In genomic region chr20:47396762-47397476, GRCh38 we compare ENCODE assay signal across 20 cellular contexts. TPM values are rescaled to one million over a fixed set of nuclear protein-coding genes. Genes with fewer than 3 reads are reported as not detected.
DNase-seq lines count a peak whose midpoint lies in the region; ATAC-seq and TF ChIP-seq lines count a peak whose summit lies in the region.
"Had no signal": no experiment of that assay in that cellular context is flagged by ENCODE, and none has a peak within 500 bp of the region (broad histone marks: within the 10 kb centered on the region; RNA-seq: fewer than 3 reads in every experiment).

No MANE protein-coding gene starts in this region.

- peak overlapping the region; percentile 51 for H3K27ac Mint-ChIP-seq in nephron progenitor cell
- H3K27ac Mint-ChIP-seq: T-cell, type B pancreatic cell had no signal

- H3K4me3 ChIP-seq in MG63: no peak overlapping the region
- no peak overlapping the region for H3K4me3 ChIP-seq in body of pancreas
- no peak overlapping the region for H3K4me3 ChIP-seq in aorta (ENCODE audit: low read length in 2 of 2)
- H3K4me3 ChIP-seq: left lung, stomach had no signal

- H3K27me3 ChIP-seq in MG63 (no peaks in the 10 kb centered on the region), body of pancreas (no peaks in the 10 kb centered on the region), aorta (ENCODE audit: control insufficient read depth in 1 of 2, insufficient read depth in 2 of 2, low read length in 1 of 2) (no peaks in the 10 kb centered on the region)
- H3K27me3 ChIP-seq: left lung, stomach had no signal

- no peaks in the 10 kb centered on the region for H3K36me3 Mint-ChIP-seq in nephron progenitor cell (ENCODE audit: low read depth)
- H3K36me3 Mint-ChIP-seq: T-cell, type B pancreatic cell had no signal

- H3K4me1 ChIP-seq in body of pancreas (peaks cover 52% of the 10 kb centered on the region), aorta (ENCODE audit: control insufficient read depth in 1 of 2, insufficient read depth in 2 of 2, low read length in 2 of 2) (peaks cover 0 to 4% of the 10 kb centered on the region in 2 donors)

- WGBS in body of pancreas, 2 donors: 52 to 65% methylated on average over 5 of the region's 5 CpGs
- WGBS in aorta, 2 donors: 88 to 90% methylated on average over 5 of the region's 5 CpGs

- H3K9me3 ChIP-seq in MG63 (no peaks in the 10 kb centered on the region; the same call in 1 of the 2 replicates), body of pancreas (no peaks in the 10 kb centered on the region), aorta (ENCODE audit: control insufficient read depth, low read length) (peaks cover 2% of the 10 kb centered on the region)
- H3K9me3 ChIP-seq: left lung, stomach had no signal

- intact Hi-C loops in body of pancreas (cut with DNase I): no loop called here
- intact Hi-C loops in aorta (cut with DNase I): no loop called here

- peaks cover 8% of the 10 kb centered on the region for H3K27me3 Mint-ChIP-seq in nephron progenitor cell (ENCODE audit: low read depth, poor library complexity)
- H3K27me3 Mint-ChIP-seq: T-cell, type B pancreatic cell had no signal

- H3K4me3 Mint-ChIP-seq in nephron progenitor cell: no peak overlapping the region
- H3K4me3 Mint-ChIP-seq: T-cell, type B pancreatic cell had no signal

- TF ChIP-seq POLR2A in body of pancreas (IDR thresholded peaks at IDR 0.05): peak in 1 of 3 donors; percentile 66

- peaks cover 8% of the 10 kb centered on the region for H3K9me3 Mint-ChIP-seq in nephron progenitor cell
- H3K9me3 Mint-ChIP-seq: type B pancreatic cell had no signal

- peaks cover 5% of the 10 kb centered on the region for H3K4me1 Mint-ChIP-seq in nephron progenitor cell

- TF ChIP-seq CTCF in body of pancreas (IDR thresholded peaks at IDR 0.05): no peak
- TF ChIP-seq CTCF in nephron progenitor cell (IDR thresholded peaks at IDR 0.05): no peak

- peak; percentile 89 for ATAC-seq in body of pancreas
- ATAC-seq in activated CD4-positive, CD25-positive, alpha-beta regulatory T cell treated with anti-CD3 and anti-CD28 coated beads, Interleukin-2, amount 50 U/mL, for 24 hours: no peak
- ATAC-seq in aorta (ENCODE audit: low FRiP score): no peak
- ATAC-seq: esophagus mucosa, T-cell had no signal

- DNase-seq in EL (peak; percentile 44), MG63 (peak; percentile 31), body of pancreas (peak; percentile 68 to 81 (median 76)), nephron progenitor cell (no peak), aorta (no peak), T1000 (lab: John Stamatoyannopoulos, UW) (no peak)
- DNase-seq in effector CD8-positive, alpha-beta T cell (lab: John Stamatoyannopoulos, UW): no peak
- DNase-seq: activated CD4-positive, alpha-beta T cell treated with anti-CD3 and anti-CD28 coated beads, Interleukin-2, amount 50 U/mL, for 4 hours; activated naive CD4-positive, alpha-beta T cell; activated T-cell treated with anti-CD3 and anti-CD28 coated beads for 4 hours; COR-L47; GOT3; Karpas-422; left lung; stomach; T-cell had no signal

- H3K27ac ChIP-seq in body of pancreas (peak overlapping the region; percentile 40 to 77 (median 74)), aorta (ENCODE audit: low read depth in 1 of 2, low read length in 2 of 2) (no peak overlapping the region)
- H3K27ac ChIP-seq: left lung, stomach, VCaP had no signal

- no peaks in the 10 kb centered on the region for H3K36me3 ChIP-seq in MG63
- no peaks in the 10 kb centered on the region for H3K36me3 ChIP-seq in body of pancreas (replicated peaks in 1 of 2; ENCODE audit: insufficient read depth in 1 of 2, low read depth in 2 of 2)
- H3K36me3 ChIP-seq in aorta (ENCODE audit: control insufficient read depth in 1 of 2, insufficient read depth in 2 of 2, low read length in 1 of 2): no peaks in the 10 kb centered on the region
- H3K36me3 ChIP-seq: left lung, stomach had no signal

RNA-seq across cellular contexts. Expression of gene ZMYND8, which starts 40.4 kb away (rescaled TPM):
- total RNA-seq in MG63 (2014; rRNA removed; shearing (Covaris generic); ENCODE audit: low replicate concordance): 10.2 and 14.1 TPM in 2 replicates
- 10 to 100 TPM; 18.9 to 19.1 TPM for total RNA-seq in body of pancreas
- total RNA-seq in aorta: 10 to 100 TPM; 19.1 to 27.4 TPM
- 1 to 10 TPM; 4.5 to 9.1 TPM for polyA plus RNA-seq in aorta

Comparison
In these comparisons a context has a peak if more than half of its experiments do, and no peak if none do; other contexts are left out.
1. DNase-seq: peak in EL (single experiment), MG63 (single experiment) and body of pancreas (4 of 4); none in nephron progenitor cell (single experiment), aorta (0 of 2), effector CD8-positive, alpha-beta T cell (single experiment) and T1000 (single experiment).
2. H3K27ac ChIP-seq: peak in body of pancreas (4 of 4); none in aorta (0 of 2).